10 cellular contexts compared by ENCODE assay signal in genomic region chr17:21282231-21282630, GRCh38. TPM values are rescaled to one million over a fixed set of nuclear protein-coding genes. Genes with fewer than 3 reads are reported as not detected.
DNase-seq lines count a peak whose midpoint lies in the region; ATAC-seq and TF ChIP-seq lines count a peak whose summit lies in the region.
"Had no signal": no experiment of that assay in that cellular context is flagged by ENCODE, and none has a peak within 500 bp of the region (broad histone marks: within the 10 kb centered on the region; RNA-seq: fewer than 3 reads in every experiment).

No MANE protein-coding gene starts in this region.

- H3K4me2 ChIP-seq in MM.1S (ENCODE audit: low read depth, low read length), result no peak overlapping the region

- TF ChIP-seq CTCF in AG10803 (conservative IDR thresholded peaks at IDR 0.05; ENCODE audit: low read length) (no peak), coronary artery (IDR thresholded peaks at IDR 0.05) (no peak), MM.1S (IDR thresholded peaks at IDR 0.05; ENCODE audit: low read length) (no peak)

- H3K27me3 Mint-ChIP-seq in naive thymus-derived CD8-positive, alpha-beta T cell, result no peaks in the 10 kb centered on the region

- peak overlapping the region in 9 of 10 donors; percentile 37 to 95 (median 61) for H3K4me3 Mint-ChIP-seq in naive thymus-derived CD8-positive, alpha-beta T cell

- H3K79me2 ChIP-seq in MM.1S (ENCODE audit: low read length), result peaks cover 27% of the 10 kb centered on the region

- H3K36me3 Mint-ChIP-seq in naive thymus-derived CD8-positive, alpha-beta T cell, result no peaks in the 10 kb centered on the region

- no peak overlapping the region for H3K9ac ChIP-seq in MM.1S (ENCODE audit: low read length)

- peak; percentile 98 for DNase-seq in AG10803 (ENCODE audit: low read depth)
- peak; percentile 73 for DNase-seq in HK-2 (ENCODE audit: unreplicated experiment)
- DNase-seq in coronary artery (ENCODE audit: low spot score), result peak; percentile 94
- DNase-seq in naive thymus-derived CD8-positive, alpha-beta T cell, result no peak
- DNase-seq in NCI-H748 treated with DMSO at 0.1 percent for 48 hours (lab: John Stamatoyannopoulos, UW), result no peak
- no peak for DNase-seq in MM.1S
- DNase-seq: dorsolateral prefrontal cortex had no signal

- peaks cover 40 to 74% (median 54%) of the 10 kb centered on the region in 4 donors for H3K4me1 Mint-ChIP-seq in naive thymus-derived CD8-positive, alpha-beta T cell

- H3K4me1 ChIP-seq in MM.1S (ENCODE audit: low read length), result peaks cover 25% of the 10 kb centered on the region

- H3K27ac ChIP-seq in coronary artery (peak overlapping the region; percentile 88 to 97), MM.1S (ENCODE audit: low read length) (no peak overlapping the region)
- H3K27ac ChIP-seq: HL-60 had no signal

- H3K9me3 Mint-ChIP-seq in naive thymus-derived CD8-positive, alpha-beta T cell, result no peaks in the 10 kb centered on the region

- ATAC-seq in naive thymus-derived CD8-positive, alpha-beta T cell, result no peak
- no peak for ATAC-seq in GM19351 (IDR thresholded peaks at IDR 0.05; ENCODE audit: unreplicated experiment)
- ATAC-seq in HG03442 (IDR thresholded peaks at IDR 0.05; ENCODE audit: unreplicated experiment), result no peak

- H3K9me2 ChIP-seq in MM.1S (replicated peaks; ENCODE audit: insufficient read depth, low read length), result no peaks in the 10 kb centered on the region

- H4K20me1 ChIP-seq in MM.1S (ENCODE audit: insufficient read depth, low read length), result no peaks in the 10 kb centered on the region

- H3K27ac Mint-ChIP-seq in naive thymus-derived CD8-positive, alpha-beta T cell, result peak overlapping the region in 7 of 10 donors; percentile 8 to 83 (median 60)

- H3K4me3 ChIP-seq in AG10803 (ENCODE audit: low read length) (no peak overlapping the region), coronary artery (no peak overlapping the region), MM.1S (ENCODE audit: low read length) (no peak overlapping the region)
- H3K4me3 ChIP-seq: dorsolateral prefrontal cortex had no signal

- POLR2A ChIA-PET in naive thymus-derived CD8-positive, alpha-beta T cell (lab: Charles Lee), result interaction anchor here (0.9 kb wide), 1 partner anchor 32 kb away, joined by 3 read pairs; no protein-coding TSS in a partner anchor

- H2AFZ ChIP-seq in MM.1S (ENCODE audit: low read length), result no peak overlapping the region

- H3F3A ChIP-seq in MM.1S (ENCODE audit: insufficient read depth, low read length), result peaks cover 18% of the 10 kb centered on the region

- no peaks in the 10 kb centered on the region for H3K36me3 ChIP-seq in MM.1S (replicated peaks; ENCODE audit: insufficient read depth, low read length)

- H3K27me3 ChIP-seq in MM.1S (replicated peaks; ENCODE audit: insufficient read depth, low read length), result no peaks in the 10 kb centered on the region
- H3K27me3 ChIP-seq: dorsolateral prefrontal cortex had no signal

- H3K9me3 ChIP-seq in MM.1S (replicated peaks; ENCODE audit: insufficient read depth, low read length), result no peaks in the 10 kb centered on the region

RNA-seq across cellular contexts. Expression of gene MAP2K3, which starts 2.3 kb away (rescaled TPM):
- 10 to 100 TPM; 39.4 to 42.2 TPM for total RNA-seq in naive thymus-derived CD8-positive, alpha-beta T cell
- polyA plus RNA-seq in naive thymus-derived CD8-positive, alpha-beta T cell, result 10 to 100 TPM; 49.0 to 69.4 (median 49.7) TPM

RNA-seq across cellular contexts. Expression of gene NATD1, which starts 29.0 kb away (rescaled TPM):
- 1 to 10 TPM; 9.2 to 9.3 TPM for total RNA-seq in naive thymus-derived CD8-positive, alpha-beta T cell
- 1 to 10 TPM in 1 of 3 donors, under 1 TPM in 2; 0.60 to 1.2 (median 0.99) TPM for polyA plus RNA-seq in naive thymus-derived CD8-positive, alpha-beta T cell

Comparison
In these comparisons a context has a peak if more than half of its experiments do, and no peak if none do; other contexts are left out.
1. DNase-seq: peak in AG10803 (single experiment), HK-2 (single experiment) and coronary artery (single experiment); none in naive thymus-derived CD8-positive, alpha-beta T cell (0 of 10), NCI-H748 treated with DMSO at 0.1 percent for 48 hours (single experiment) and MM.1S (single experiment).